38 cellular contexts compared by ENCODE assay signal in genomic region chr4:79358438-79358837, GRCh38. TPM values are rescaled to one million over a fixed set of nuclear protein-coding genes. Genes with fewer than 3 reads are reported as not detected.
"Had no signal": no experiment of that assay in that cellular context is flagged by ENCODE, and none has a peak within 500 bp of the region (broad histone marks: within the 10 kb centered on the region; RNA-seq: fewer than 3 reads in every experiment).

No MANE protein-coding gene starts in this region.

- H3K27me3 ChIP-seq: brain microvascular endothelial cell, esophagus muscularis mucosa, gastroesophageal sphincter, hepatocyte had no signal

- H3K9me3 ChIP-seq: esophagus muscularis mucosa, gastroesophageal sphincter, heart right ventricle had no signal

- H3K4me2 ChIP-seq: hepatocyte had no signal

- H3K4me1 ChIP-seq: heart right ventricle had no signal

- H3K36me3 ChIP-seq: brain microvascular endothelial cell, esophagus muscularis mucosa, gastroesophageal sphincter, heart right ventricle had no signal

- DNase-seq: activated CD4-positive, alpha-beta memory T cell treated with anti-CD3 and anti-CD28 coated beads, Interleukin-2, amount 10 ng/mL, durations not matched to agents 7 days and 5 days; activated CD4-positive, alpha-beta T cell treated with anti-CD3 and anti-CD28 coated beads for 1 hour; activated CD4-positive, alpha-beta T cell treated with anti-CD3 and anti-CD28 coated beads for 4 hours; activated CD4-positive, alpha-beta T cell treated with anti-CD3 and anti-CD28 coated beads, Interleukin-2, amount 10 ng/mL, durations not matched to agents 7 days and 5 days; activated CD4-positive, alpha-beta T cell treated with anti-CD3 and anti-CD28 coated beads, Interleukin-2, amount 50 U/mL, for 4 hours; activated CD8-positive, alpha-beta memory T cell treated with anti-CD3 and anti-CD28 coated beads, Interleukin-2, amount 50 U/mL, for 48 hours; activated effector memory CD4-positive, alpha-beta T cell treated with Interleukin-2 at 50 U/mL for 16 hours; activated gamma-delta T cell treated with Interleukin-2 at 50 U/mL for 16 hours; activated naive CD4-positive, alpha-beta T cell treated with anti-CD3 and anti-CD28 coated beads, Interleukin-2, amount 50 U/mL, for 16 hours; activated naive CD4-positive, alpha-beta T cell treated with Interleukin-2 at 50 U/mL for 16 hours; activated T-cell treated with anti-CD3 and anti-CD28 coated beads for 4 hours; activated T-cell treated with anti-CD3 and anti-CD28 coated beads, Interleukin-2, amount 50 U/mL, for 4 hours; amniotic stem cell; anterior cingulate cortex; brain microvascular endothelial cell; cortex of kidney; dermis blood vessel endothelial cell; effector CD4-positive, alpha-beta T cell; effector memory CD8-positive, alpha-beta T cell; erythroblast; foreskin melanocyte; heart right ventricle; T-helper 17 cell; T1000 had no signal

- H3K27ac ChIP-seq: brain microvascular endothelial cell, esophagus muscularis mucosa, gastroesophageal sphincter, heart right ventricle, hepatocyte, VCaP had no signal

- H3K79me2 ChIP-seq: hepatocyte had no signal

- H3K4me3 ChIP-seq: esophagus muscularis mucosa, gastroesophageal sphincter, heart right ventricle, hepatocyte had no signal

- H2AFZ ChIP-seq: hepatocyte had no signal

RNA-seq across cellular contexts. Expression of gene NAA11, which starts 32.6 kb away (rescaled TPM):
- total RNA-seq: activated CD4-positive, alpha-beta memory T cell treated with anti-CD3 and anti-CD28 coated beads, Interleukin-2, amount 10 ng/mL, durations not matched to agents 7 days and 5 days; activated CD4-positive, alpha-beta T cell treated with anti-CD3 and anti-CD28 coated beads, Interleukin-2, amount 10 ng/mL, durations not matched to agents 7 days and 5 days; activated T-cell treated with anti-CD3 and anti-CD28 coated beads, Interleukin-2, amount 50 U/mL, for 4 hours; activated T-helper 17 cell treated with anti-CD3 and anti-CD28 coated beads, Interleukin-2, amount 50 U/mL, for 72 hours; astrocyte; bronchial epithelial cell; cardiac septum; cerebellum; dermis blood vessel endothelial cell; esophagus muscularis mucosa; fibroblast of lung; fibroblast of villous mesenchyme; gastroesophageal sphincter; glomerular endothelial cell; heart right ventricle; hepatocyte; T-helper 17 cell; WTC11 had no signal
- polyA plus RNA-seq: adipose tissue, fibroblast of lung, heart right ventricle, hepatocyte had no signal

RNA-seq across cellular contexts. Expression of gene GK2, which starts 49.6 kb away (rescaled TPM):
- total RNA-seq: activated CD4-positive, alpha-beta memory T cell treated with anti-CD3 and anti-CD28 coated beads, Interleukin-2, amount 10 ng/mL, durations not matched to agents 7 days and 5 days; activated CD4-positive, alpha-beta T cell treated with anti-CD3 and anti-CD28 coated beads, Interleukin-2, amount 10 ng/mL, durations not matched to agents 7 days and 5 days; activated T-cell treated with anti-CD3 and anti-CD28 coated beads, Interleukin-2, amount 50 U/mL, for 4 hours; activated T-helper 17 cell treated with anti-CD3 and anti-CD28 coated beads, Interleukin-2, amount 50 U/mL, for 72 hours; astrocyte; bronchial epithelial cell; cardiac septum; cerebellum; dermis blood vessel endothelial cell; esophagus muscularis mucosa; fibroblast of lung; fibroblast of villous mesenchyme; gastroesophageal sphincter; glomerular endothelial cell; heart right ventricle; hepatocyte; T-helper 17 cell; WTC11 had no signal
- polyA plus RNA-seq: adipose tissue, fibroblast of lung, heart right ventricle, hepatocyte had no signal
